Comparison of ENCODE assay signal across 8 cellular contexts in the genomic region with DNA sequence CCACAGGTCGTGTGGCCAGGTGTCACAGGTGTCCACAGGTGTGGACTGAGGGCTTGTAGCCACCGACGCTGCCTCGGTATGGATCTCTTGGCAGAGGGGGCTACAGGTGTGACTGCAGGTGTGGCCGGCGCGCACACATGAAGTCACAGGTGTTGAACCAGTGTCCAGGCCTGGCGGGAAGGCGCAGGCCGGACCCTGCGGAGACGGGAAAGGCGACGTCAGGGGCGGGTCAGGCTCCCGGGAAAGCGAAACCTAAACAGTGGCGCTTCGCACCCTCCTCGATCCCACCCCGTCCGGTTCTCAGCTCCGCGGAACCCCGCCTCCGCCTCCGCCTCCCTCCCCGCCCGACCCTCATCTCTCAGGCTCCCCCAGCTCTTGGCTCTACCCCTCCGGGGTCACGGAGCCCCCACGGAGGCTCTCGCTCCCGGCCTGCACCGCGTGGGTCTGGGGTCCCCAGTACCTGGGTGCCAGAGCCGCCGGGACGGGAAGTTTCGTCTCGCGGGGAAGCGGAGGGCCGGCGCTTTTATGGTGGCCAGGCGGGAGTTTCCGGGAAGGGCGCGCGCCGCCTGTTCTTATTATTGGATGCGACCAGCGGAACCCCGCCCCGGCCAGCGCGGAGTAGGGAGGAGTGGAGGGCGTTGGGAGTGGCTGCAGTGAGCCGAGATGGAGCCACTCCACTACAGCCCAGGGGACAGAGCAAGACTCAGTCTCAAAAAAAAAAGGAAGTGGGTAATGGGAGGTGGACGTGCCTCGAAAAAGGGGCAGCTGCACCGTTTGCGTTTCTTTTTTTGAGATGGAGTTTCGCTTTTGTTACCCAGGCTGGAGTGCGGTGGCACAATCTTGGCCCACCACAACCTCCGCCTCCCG. TPM values are rescaled to one million over a fixed set of nuclear protein-coding genes. Genes with fewer than 3 reads are reported as not detected.
DNase-seq lines count a peak whose midpoint lies in the region; ATAC-seq and TF ChIP-seq lines count a peak whose summit lies in the region.

A gene (minus strand): TSS at position 498 of the 867 bp plus-strand sequence. CDS start 586 bp downstream, outside the sequence.

- TF ChIP-seq CTCF in GM13976 (IDR thresholded peaks at IDR 0.05; ENCODE audit: borderline replicate concordance, control extremely low read depth, extremely low read depth, insufficient read depth, missing control alignments) (no peak), astrocyte of the spinal cord (IDR thresholded peaks at IDR 0.05; ENCODE audit: low read depth, low read length) (no peak)

- in situ Hi-C loops in GM13976 (cut with MboI; ENCODE audit: low sequenced_read_pairs, unreplicated experiment) (no loop called here), astrocyte of the spinal cord (cut with HindIII; ENCODE audit: low sequenced_read_pairs) (no loop called here)

- DNase-seq in GM13976 (ENCODE audit: low spot score) (peak; percentile 96), NCI-H1930 (lab: John Stamatoyannopoulos, UW) (peak; percentile 49 to 57), T1000 (lab: John Stamatoyannopoulos, UW) (peak; percentile 62), astrocyte of the spinal cord (ENCODE audit: low read depth, low spot score) (peak; percentile 93), hypothalamus (lab: John Stamatoyannopoulos, UW) (peak; percentile 25 to 91 (median 80)), sciatic nerve (ENCODE audit: low spot score) (peak; percentile 98), NCI-H446 (lab: John Stamatoyannopoulos, UW) (no peak)

- ATAC-seq in HG02840 (IDR thresholded peaks at IDR 0.05; ENCODE audit: low FRiP score, unreplicated experiment) (peak; percentile 59), sciatic nerve (peak; percentile 93)

- peak within 1 kb of the TSS; percentile 72 for H3K4me3 ChIP-seq in astrocyte of the spinal cord (ENCODE audit: low read depth, low read length)

- intact Hi-C loops in sciatic nerve (cut with DNase I) = no loop called here

RNA-seq across cellular contexts. Expression of the gene that starts here (rescaled TPM):
- 19.6 TPM for total RNA-seq in sciatic nerve

Comparison
In these comparisons a context has a peak if more than half of its experiments do, and no peak if none do; other contexts are left out.
1. DNase-seq: peak in GM13976 (single experiment), NCI-H1930 (2 of 2), T1000 (single experiment), astrocyte of the spinal cord (single experiment), hypothalamus (51 of 51) and sciatic nerve (single experiment); none in NCI-H446 (0 of 2).